In the genomic region with DNA sequence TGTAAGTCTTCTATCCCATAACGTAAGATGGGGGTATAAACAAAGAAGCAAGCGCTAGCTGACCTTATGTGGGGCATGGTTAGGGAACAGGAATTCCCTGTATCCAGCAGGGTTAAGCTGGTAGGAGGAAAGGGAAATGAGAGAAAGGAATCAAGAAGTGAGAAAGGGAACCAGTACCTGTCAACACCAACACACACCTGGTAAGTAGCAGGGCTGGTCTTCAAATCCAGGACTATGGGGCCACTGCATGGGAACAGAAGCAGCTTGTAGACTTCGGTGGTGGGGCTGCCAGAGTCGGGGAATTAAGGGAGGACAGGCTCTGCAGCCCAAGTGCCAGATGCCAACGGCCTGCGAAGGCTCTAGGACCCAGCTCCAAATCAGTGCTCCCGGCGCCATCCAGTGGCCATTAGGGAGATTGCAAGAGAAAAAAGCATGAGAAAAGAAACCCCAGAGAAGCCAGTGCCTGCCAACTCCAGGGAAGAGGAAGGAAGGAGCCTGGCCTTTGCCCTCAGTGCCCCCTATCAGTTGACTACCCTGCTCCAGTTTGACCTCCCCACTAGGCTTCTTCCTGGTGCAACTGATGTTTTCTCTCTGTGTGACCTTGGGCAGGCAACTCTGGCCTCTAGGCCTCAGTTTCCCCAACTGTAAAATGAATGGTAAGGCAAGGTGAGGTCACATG, we compare ENCODE assay signal across 9 cellular contexts. TPM values are rescaled to one million over a fixed set of nuclear protein-coding genes. Genes with fewer than 3 reads are reported as not detected.
DNase-seq lines count a peak whose midpoint lies in the region; ATAC-seq and TF ChIP-seq lines count a peak whose summit lies in the region.
"Had no signal": no experiment of that assay in that cellular context is flagged by ENCODE, and none has a peak within 500 bp of the region (broad histone marks: within the 10 kb centered on the region; RNA-seq: fewer than 3 reads in every experiment).

No MANE protein-coding gene starts in this region.

- H3K18ac ChIP-seq in H9 (ENCODE audit: insufficient read length, low read depth, low read length), result no peak overlapping the region

- H3K27ac ChIP-seq in H9 (ENCODE audit: insufficient read length, low read depth, low read length) (no peak overlapping the region), coronary artery (no peak overlapping the region), right lobe of liver (no peak overlapping the region)

- no peak overlapping the region for H4K8ac ChIP-seq in H9 (replicated peaks; ENCODE audit: insufficient read length, low read depth, low read length)

- H4K5ac ChIP-seq in H9 (ENCODE audit: insufficient read length, low read depth, low read length), result no peak overlapping the region

- H2BK5ac ChIP-seq in H9 (ENCODE audit: insufficient read length, low read length), result no peak overlapping the region

- H3K56ac ChIP-seq in H9 (ENCODE audit: insufficient read length, low read depth, low read length), result no peak overlapping the region

- H3K14ac ChIP-seq in H9 (ENCODE audit: insufficient read depth, low read length), result no peak overlapping the region

- no peak overlapping the region for H4K91ac ChIP-seq in H9 (ENCODE audit: insufficient read length, low read depth, low read length)

- peaks cover 5% of the 10 kb centered on the region; the same call in 1 of the 2 replicates for H3K27me3 ChIP-seq in H9 (ENCODE audit: insufficient read depth, low read length)
- peaks cover 0 to 6% of the 10 kb centered on the region in 2 donors for H3K27me3 ChIP-seq in right lobe of liver

- no peaks in the 10 kb centered on the region for H4K20me1 ChIP-seq in H9 (ENCODE audit: control insufficient read depth, insufficient read depth, insufficient read length)

- H3K4me1 Mint-ChIP-seq in H9, result peaks cover 12 to 13% of the 10 kb centered on the region in 2 experiments
- H3K4me1 Mint-ChIP-seq in activated CD4-positive, alpha-beta T cell treated with anti-CD3 and anti-CD28 coated beads, Interleukin-2, amount 10 ng/mL, durations not matched to agents 24 days and 14 days, result peaks cover 10% of the 10 kb centered on the region

- intact Hi-C loops in activated CD4-positive, alpha-beta T cell treated with anti-CD3 and anti-CD28 coated beads, Interleukin-2, amount 10 ng/mL, durations not matched to agents 24 days and 14 days (cut with micrococcal nuclease), result loop anchor here (1.0 to 5.0 kb wide), 4 partner anchors 10 to 246 kb away; no protein-coding TSS in a partner anchor
- intact Hi-C loops in right lobe of liver (cut with DNase I), result no loop called here

- H3K23ac ChIP-seq in H9 (ENCODE audit: insufficient read length, low read depth, low read length), result no peak overlapping the region

- no peaks in the 10 kb centered on the region for H3K36me3 ChIP-seq in right lobe of liver

- H2BK20ac ChIP-seq in H9 (ENCODE audit: low read depth, low read length, poor library complexity, severe bottlenecking), result no peak overlapping the region

- peak; percentile 91 for TF ChIP-seq CTCF in H9 (conservative IDR thresholded peaks at IDR 0.05)
- TF ChIP-seq CTCF in coronary artery (IDR thresholded peaks at IDR 0.05), result peak; percentile 44
- peak; percentile 84 to 92 (median 87) for TF ChIP-seq CTCF in right lobe of liver (IDR thresholded peaks at IDR 0.05)

- no CpG with 5 or more reads among the region's 8 CpGs for WGBS in H9 (ENCODE audit: extremely low coverage, insufficient read length, low lambda C conversion rate)
- 15% methylated on average over 8 of the region's 8 CpGs for WGBS in right lobe of liver (ENCODE audit: insufficient coverage, low coverage, low lambda C conversion rate, missing lambda C conversion rate)

- no peak overlapping the region for H3K9ac ChIP-seq in H9 (ENCODE audit: extremely low read depth, insufficient read length, low read length)

- H3K4me1 ChIP-seq in H9 (ENCODE audit: insufficient read depth, low read length) (peaks cover 2% of the 10 kb centered on the region; the same call in 1 of the 2 replicates), right lobe of liver (peaks cover 0 to 9% (median 3%) of the 10 kb centered on the region in 4 donors)

- H3K9me3 ChIP-seq in H9 (ENCODE audit: control insufficient read depth, low read depth, low read length) (no peaks in the 10 kb centered on the region), right lobe of liver (no peaks in the 10 kb centered on the region)

- H2BK12ac ChIP-seq in H9 (ENCODE audit: insufficient read length, low read depth, low read length), result no peak overlapping the region

- no peaks in the 10 kb centered on the region for H3K79me2 ChIP-seq in H9 (ENCODE audit: insufficient read depth, low read length)

- H2AK5ac ChIP-seq in H9 (ENCODE audit: insufficient read length, low read length), result no peak overlapping the region

- H3T11ph ChIP-seq in H9 (ENCODE audit: low read length), result no peak overlapping the region

- peaks cover 16 to 18% of the 10 kb centered on the region in 2 experiments for H3K9me3 Mint-ChIP-seq in H9
- no peaks in the 10 kb centered on the region for H3K9me3 Mint-ChIP-seq in activated CD4-positive, alpha-beta T cell treated with anti-CD3 and anti-CD28 coated beads, Interleukin-2, amount 10 ng/mL, durations not matched to agents 24 days and 14 days

- H3K23me2 ChIP-seq in H9 (ENCODE audit: insufficient read length, low read depth, low read length, poor library complexity, severe bottlenecking), result peaks cover 7% of the 10 kb centered on the region

- no peak overlapping the region for H2AFZ ChIP-seq in H9 (ENCODE audit: low read length)

- no peak overlapping the region for H3K4me3 Mint-ChIP-seq in H9
- no peak overlapping the region for H3K4me3 Mint-ChIP-seq in activated CD4-positive, alpha-beta T cell treated with anti-CD3 and anti-CD28 coated beads, Interleukin-2, amount 10 ng/mL, durations not matched to agents 24 days and 14 days

- H3K4me2 ChIP-seq in H9 (ENCODE audit: insufficient read depth, insufficient read length, low read length), result no peak overlapping the region

- H3K27ac Mint-ChIP-seq in H9, result no peak overlapping the region
- no peak overlapping the region for H3K27ac Mint-ChIP-seq in activated CD4-positive, alpha-beta T cell treated with anti-CD3 and anti-CD28 coated beads, Interleukin-2, amount 10 ng/mL, durations not matched to agents 24 days and 14 days

- no peak overlapping the region for H2BK120ac ChIP-seq in H9 (ENCODE audit: low read depth, low read length, poor library complexity, severe bottlenecking)

- H3K27me3 Mint-ChIP-seq in H9 (ENCODE audit: low read depth), result peaks cover 59% of the 10 kb centered on the region
- peaks cover 39% of the 10 kb centered on the region for H3K27me3 Mint-ChIP-seq in activated CD4-positive, alpha-beta T cell treated with anti-CD3 and anti-CD28 coated beads, Interleukin-2, amount 10 ng/mL, durations not matched to agents 24 days and 14 days

- H3K4ac ChIP-seq in H9 (ENCODE audit: low read depth, low read length), result no peak overlapping the region

- TF ChIP-seq POLR2A in right lobe of liver (IDR thresholded peaks at IDR 0.05), result no peak

- ATAC-seq in right lobe of liver, result peak; percentile 82 to 92 (median 86)
- no peak for ATAC-seq in GM19397 (IDR thresholded peaks at IDR 0.05; ENCODE audit: unreplicated experiment)

- H3K79me1 ChIP-seq in H9 (ENCODE audit: insufficient read depth, low read depth, low read length, poor library complexity, severe bottlenecking), result no peaks in the 10 kb centered on the region

- peak; percentile 88 for DNase-seq in AG20443 (ENCODE audit: low spot score)
- DNase-seq in H9, result peak; percentile 87
- peak; percentile 7 for DNase-seq in NCI-H510A (lab: John Stamatoyannopoulos, UW)
- peak; percentile 91 for DNase-seq in activated CD4-positive, alpha-beta T cell treated with anti-CD3 and anti-CD28 coated beads, Interleukin-2, amount 10 ng/mL, durations not matched to agents 24 days and 14 days
- DNase-seq in coronary artery (ENCODE audit: low spot score), result peak; percentile 78
- DNase-seq in right lobe of liver, result peak; percentile 71 to 79 (median 78)
- DNase-seq in stimulated activated CD4-positive, alpha-beta T cell treated with anti-CD3 and anti-CD28 coated beads, TNF-alpha, amount 100 ng/mL, for 24 hours (ENCODE audit: low read depth in 3 of 3), result peak; percentile 44 to 65 (median 57)

- H3K4me3 ChIP-seq in coronary artery (no peak overlapping the region), right lobe of liver (no peak overlapping the region)

- H3K36me3 Mint-ChIP-seq in H9 (ENCODE audit: insufficient read depth in 1 of 3, low read depth in 3 of 3), result peaks cover 5 to 15% (median 9%) of the 10 kb centered on the region in 3 experiments; a peak in 6 of 7 replicates
- no peaks in the 10 kb centered on the region for H3K36me3 Mint-ChIP-seq in activated CD4-positive, alpha-beta T cell treated with anti-CD3 and anti-CD28 coated beads, Interleukin-2, amount 10 ng/mL, durations not matched to agents 24 days and 14 days (ENCODE audit: low read depth)

- no peak overlapping the region for H2BK15ac ChIP-seq in H9 (ENCODE audit: low read depth, low read length)

RNA-seq across cellular contexts. Expression of gene RBPJL, which starts 15.8 kb away (rescaled TPM):
- 0.28 TPM in 1 of 2 replicates, not detected in the other for total RNA-seq in H9 (2021)
- total RNA-seq in activated CD4-positive, alpha-beta T cell treated with anti-CD3 and anti-CD28 coated beads, Interleukin-2, amount 10 ng/mL, durations not matched to agents 24 days and 14 days, result not detected in 2 replicates
- not detected for total RNA-seq in right lobe of liver
- total RNA-seq: subcutaneous adipose tissue had no signal

RNA-seq across cellular contexts. Expression of gene MATN4, which starts 17.3 kb away (rescaled TPM):
- total RNA-seq in H9 (2021) (0.11 TPM in 1 of 2 replicates, not detected in the other), right lobe of liver (not detected)
- 1.2 and 1.5 TPM in 2 replicates for total RNA-seq in activated CD4-positive, alpha-beta T cell treated with anti-CD3 and anti-CD28 coated beads, Interleukin-2, amount 10 ng/mL, durations not matched to agents 24 days and 14 days

RNA-seq across cellular contexts. Expression of gene SLPI, which starts 36.5 kb away (rescaled TPM):
- not detected in 2 replicates for total RNA-seq in H9 (2021)
- total RNA-seq in activated CD4-positive, alpha-beta T cell treated with anti-CD3 and anti-CD28 coated beads, Interleukin-2, amount 10 ng/mL, durations not matched to agents 24 days and 14 days, result not detected in 2 replicates
- 100 to 1,000 TPM in 5 of 6 experiments, 10 to 100 TPM in 1; 51.9 to 197 (median 169) TPM for total RNA-seq in right lobe of liver

RNA-seq across cellular contexts. Expression of gene SDC4, which starts 57.4 kb away (rescaled TPM):
- total RNA-seq in H9 (2021), result 50.7 and 54.3 TPM in 2 replicates
- 177 and 185 TPM in 2 replicates for total RNA-seq in activated CD4-positive, alpha-beta T cell treated with anti-CD3 and anti-CD28 coated beads, Interleukin-2, amount 10 ng/mL, durations not matched to agents 24 days and 14 days
- 100 to 1,000 TPM in 4 of 6 experiments, 10 to 100 TPM in 2; 84.3 to 373 (median 116) TPM for total RNA-seq in right lobe of liver

Comparison
In these comparisons a context has a peak if more than half of its experiments do, and no peak if none do; other contexts are left out.
1. DNase-seq: peak in every context shown above with its lines; median percentile 91 in activated CD4-positive, alpha-beta T cell treated with anti-CD3 and anti-CD28 coated beads, Interleukin-2, amount 10 ng/mL, durations not matched to agents 24 days and 14 days; 88 in AG20443; 87 in H9; 78 in coronary artery; 78 in right lobe of liver; 57 in stimulated activated CD4-positive, alpha-beta T cell treated with anti-CD3 and anti-CD28 coated beads, TNF-alpha, amount 100 ng/mL, for 24 hours; 7 in NCI-H510A.
2. RNA of gene SLPI, which starts 36.5 kb away (total RNA-seq): 51.9 to 197 TPM in right lobe of liver; not detected in H9 and not detected in activated CD4-positive, alpha-beta T cell treated with anti-CD3 and anti-CD28 coated beads, Interleukin-2, amount 10 ng/mL, durations not matched to agents 24 days and 14 days; every median in the first group is over 10 times any median in the second.
3. Peak in every context shown above with its lines, with median percentiles within 50 percentile points of each other: CTCF ChIP-seq.